8 cellular contexts compared by ENCODE assay signal in genomic region chr11:46936138-46937110, GRCh38. TPM values are rescaled to one million over a fixed set of nuclear protein-coding genes. Genes with fewer than 3 reads are reported as not detected.
A peak's percentile ranks its signal among the peaks of the same experiment; 100 is the strongest.
DNase-seq lines count a peak whose midpoint lies in the region; ATAC-seq and TF ChIP-seq lines count a peak whose summit lies in the region.

A gene with protein sequence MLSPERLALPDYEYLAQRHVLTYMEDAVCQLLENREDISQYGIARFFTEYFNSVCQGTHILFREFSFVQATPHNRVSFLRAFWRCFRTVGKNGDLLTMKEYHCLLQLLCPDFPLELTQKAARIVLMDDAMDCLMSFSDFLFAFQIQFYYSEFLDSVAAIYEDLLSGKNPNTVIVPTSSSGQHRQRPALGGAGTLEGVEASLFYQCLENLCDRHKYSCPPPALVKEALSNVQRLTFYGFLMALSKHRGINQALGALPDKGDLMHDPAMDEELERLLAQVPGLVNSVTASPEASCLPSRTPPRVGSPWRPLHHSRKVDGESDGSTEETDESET (plus strand): TSS chr11:46936761. CDS start chr11:46936806, 45 bp downstream.

- H3K27ac ChIP-seq in DND-41 (ENCODE audit: low read length) (peak within 1 kb of the TSS; percentile 61), RWPE1 (peak within 1 kb of the TSS; percentile 67)

- CTCF ChIA-PET in RWPE1 (lab: Yijun Ruan, JAX): interaction anchor here (0.5 to 1.0 kb wide), 2 partner anchors 215 to 216 kb away, joined by 3 read pairs; no protein-coding TSS in a partner anchor

- H3K9me3 Mint-ChIP-seq in natural killer cell: no peaks in the 10 kb centered on the region

- POLR2A ChIA-PET in RWPE1 (lab: Yijun Ruan, JAX; ENCODE audit: low non-redundant PET): interaction anchor here (0.5 kb wide), 1 partner anchor 154 kb away, joined by 4 read pairs; no protein-coding TSS in a partner anchor

- peaks cover 12 to 25% of the 10 kb centered on the region in 2 donors for H3K4me1 Mint-ChIP-seq in natural killer cell

- H3K27me3 Mint-ChIP-seq in natural killer cell (ENCODE audit: low read depth in 2 of 2): peaks cover 5 to 9% of the 10 kb centered on the region in 2 donors

- H3K4me2 ChIP-seq in DND-41 (ENCODE audit: insufficient read depth, low read length): peak within 1 kb of the TSS; percentile 68

- no peaks in the 10 kb centered on the region for H3K27me3 ChIP-seq in DND-41 (ENCODE audit: insufficient read depth, low read length, poor library complexity)

- ATAC-seq in DND-41 (ENCODE audit: insufficient read depth, low read depth) (peak; percentile 97), natural killer cell (peak; percentile 94 to 99 (median 98))

- H3K4me3 ChIP-seq in DND-41 (ENCODE audit: low read depth in 1 of 2, low read length in 2 of 2): peak within 1 kb of the TSS; percentile 38 to 74; a peak in 3 of 4 replicates

- no peaks in the 10 kb centered on the region for H3K36me3 ChIP-seq in DND-41 (ENCODE audit: insufficient read depth, low read length)

- H3K36me3 Mint-ChIP-seq in natural killer cell: no peaks in the 10 kb centered on the region

- peak within 1 kb of the TSS; percentile 95 for H3K4me3 Mint-ChIP-seq in natural killer cell

- H3K4me1 ChIP-seq in DND-41 (ENCODE audit: insufficient read depth, low read length): peaks cover 16% of the 10 kb centered on the region

- H4K20me1 ChIP-seq in DND-41 (ENCODE audit: insufficient read depth, low read length): no peaks in the 10 kb centered on the region

- peak within 1 kb of the TSS; percentile 80 for H2AFZ ChIP-seq in DND-41 (ENCODE audit: low read depth, low read length)

- TF ChIP-seq CTCF in DND-41 (IDR thresholded peaks at IDR 0.05; ENCODE audit: borderline replicate concordance, extremely low read depth, low read length, poor library complexity, severe bottlenecking) (no peak), RWPE1 (conservative IDR thresholded peaks at IDR 0.05; ENCODE audit: low read depth) (no peak), natural killer cell (IDR thresholded peaks at IDR 0.05) (no peak)

- peak within 1 kb of the TSS; percentile 90 to 92 for H3K27ac Mint-ChIP-seq in natural killer cell

- peak within 1 kb of the TSS; percentile 38 for H3K9ac ChIP-seq in DND-41 (ENCODE audit: low read depth, low read length)

- H3K79me2 ChIP-seq in DND-41 (ENCODE audit: insufficient read depth, low read length): peaks cover 5% of the 10 kb centered on the region; the same call in 1 of the 2 replicates

- intact Hi-C loops in natural killer cell (cut with micrococcal nuclease): loop anchor here (2.0 kb wide), 1 partner anchor 312 kb away; the partner anchor contains the start of gene ACP2

- DNase-seq in DND-41 (peak; percentile 92), GOT3 (lab: John Stamatoyannopoulos, UW) (peak; percentile 79), LoVo (ENCODE audit: low spot score) (peak; percentile 92), RWPE1 (ENCODE audit: low spot score) (peak; percentile 95), fibroblast of peridontal ligament (ENCODE audit: extremely low read depth) (peak; percentile 94), natural killer cell (peak; percentile 88)
- peak; percentile 89 for DNase-seq in activated T-helper 9 cell treated with anti-CD3 and anti-CD28 coated beads, Interleukin-2, amount 50 U/mL, for 16 hours (ENCODE audit: low read depth)
- peak; percentile 79 to 92 (median 88) for DNase-seq in stimulated activated naive CD4-positive, alpha-beta T cell (lab: John Stamatoyannopoulos, UW)

- no peaks in the 10 kb centered on the region for H3K9me3 ChIP-seq in DND-41 (ENCODE audit: insufficient read depth, low read length, severe bottlenecking)

RNA-seq across cellular contexts. Expression of the gene that starts here (rescaled TPM):
- 10 to 100 TPM; 16.2 to 17.8 (median 16.9) TPM for total RNA-seq in natural killer cell

Comparison
In these comparisons a context has a peak if more than half of its experiments do, and no peak if none do; other contexts are left out.
1. Peak in every context shown above with its lines: DNase-seq, ATAC-seq, H3K4me3 ChIP-seq and H3K27ac ChIP-seq.